In genomic region chr5:84251503-84251902, GRCh38 we compare ENCODE assay signal across 27 cellular contexts.
"Had no signal": no experiment of that assay in that cellular context is flagged by ENCODE, and none has a peak within 500 bp of the region (broad histone marks: within the 10 kb centered on the region; RNA-seq: fewer than 3 reads in every experiment).

No MANE protein-coding gene starts in this region.

- FAIRE-seq: colon, endometrium, endothelial cell of umbilical vein, frontal cortex had no signal

- H3K27me3 ChIP-seq: colonic mucosa, dorsolateral prefrontal cortex, esophagus muscularis mucosa, esophagus squamous epithelium, foreskin keratinocyte, gastrocnemius medialis, gastroesophageal sphincter, heart left ventricle, heart right ventricle had no signal

- DNase-seq: colonic mucosa; cortex of kidney; dermis blood vessel endothelial cell; effector CD4-positive, alpha-beta T cell; effector CD8-positive, alpha-beta T cell; effector memory CD4-positive, alpha-beta T cell; effector memory CD8-positive, alpha-beta T cell; endodermal cell; erythroblast; esophagus squamous epithelium; foreskin fibroblast; foreskin keratinocyte; foreskin melanocyte; gastrocnemius medialis; glutamatergic neuron; heart left ventricle; heart right ventricle had no signal

- H3K36me3 ChIP-seq: colonic mucosa, esophagus muscularis mucosa, esophagus squamous epithelium, gastrocnemius medialis, gastroesophageal sphincter, heart left ventricle, heart right ventricle had no signal

- H3K4me1 ChIP-seq: colonic mucosa, esophagus muscularis mucosa, esophagus squamous epithelium, gastrocnemius medialis, gastroesophageal sphincter, heart left ventricle, heart right ventricle had no signal

- H3K4me3 ChIP-seq: colonic mucosa, coronary artery, esophagus muscularis mucosa, esophagus squamous epithelium, gastrocnemius medialis, gastroesophageal sphincter, heart left ventricle, heart right ventricle had no signal

- H3K27ac ChIP-seq: colonic mucosa, coronary artery, epithelial cell of prostate, esophagus muscularis mucosa, esophagus squamous epithelium, foreskin keratinocyte, gastrocnemius medialis, gastroesophageal sphincter, heart left ventricle, heart right ventricle had no signal

- H3K9me3 ChIP-seq: colonic mucosa, esophagus muscularis mucosa, esophagus squamous epithelium, gastrocnemius medialis, gastroesophageal sphincter, heart left ventricle, heart right ventricle had no signal

- ATAC-seq: effector memory CD8-positive, alpha-beta T cell; esophagus mucosa; foreskin keratinocyte; gastrocnemius medialis; gastroesophageal sphincter; heart left ventricle; heart right ventricle had no signal
